Comparison of ENCODE assay signal across 17 cellular contexts in the genomic region with DNA sequence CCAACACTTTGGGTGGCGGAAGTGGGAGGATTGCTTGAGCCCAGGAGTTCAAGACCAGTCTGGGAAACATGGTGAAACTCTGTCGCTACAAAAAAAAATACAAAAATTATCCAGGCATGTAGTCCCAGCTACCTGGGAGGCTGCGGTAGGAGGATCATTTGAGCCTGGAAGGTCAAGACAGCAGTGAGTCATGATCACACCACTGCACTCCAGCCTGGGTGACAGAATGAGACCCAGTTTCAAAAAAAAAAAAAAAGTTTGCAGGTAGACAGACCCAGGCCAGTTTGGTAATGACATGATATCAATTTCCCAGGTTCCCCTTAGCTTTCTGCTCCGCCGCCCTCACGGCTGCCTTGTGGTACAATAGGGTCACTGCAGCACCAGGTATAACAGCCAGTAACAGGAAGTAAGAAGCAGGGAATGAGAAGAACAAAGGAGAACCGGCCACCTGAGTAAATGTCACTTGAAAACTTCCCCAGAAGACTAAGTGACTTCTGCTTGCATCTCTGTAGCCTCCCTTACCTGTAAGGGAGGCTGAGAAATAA.
DNase-seq lines count a peak whose midpoint lies in the region; ATAC-seq, FAIRE-seq and TF ChIP-seq lines count a peak whose summit lies in the region.
"Had no signal": no experiment of that assay in that cellular context is flagged by ENCODE, and none has a peak within 500 bp of the region (broad histone marks: within the 10 kb centered on the region; RNA-seq: fewer than 3 reads in every experiment).

No MANE protein-coding gene starts in this region.

- H3K27ac Mint-ChIP-seq in Calu3 (ENCODE audit: unreplicated experiment), result no peak overlapping the region
- no peak overlapping the region for H3K27ac Mint-ChIP-seq in memory B cell

- RAD21 ChIA-PET in GM12878 (lab: Charles Lee; ENCODE audit: unreplicated experiment), result no interaction called here

- CTCF ChIA-PET in Calu3 (lab: Charles Lee), result no interaction called here
- CTCF ChIA-PET in HEK293T (lab: Yijun Ruan, JAX), result interaction anchor here (0.7 kb wide), 1 partner anchor 62 kb away, joined by 3 read pairs; no protein-coding TSS in a partner anchor
- CTCF ChIA-PET in GM12878 (lab: Yijun Ruan, JAX), result interaction anchor here (0.6 kb wide), 1 partner anchor 1298 kb away, joined by 7 read pairs; no protein-coding TSS in a partner anchor

- no peaks in the 10 kb centered on the region for H3K9me3 ChIP-seq in GM12878 (replicated peaks; ENCODE audit: control insufficient read depth, insufficient read depth, low read length)
- H3K9me3 ChIP-seq: BLaER1 had no signal

- H3K27me3 ChIP-seq in GM12878 (replicated peaks in 1 of 2; ENCODE audit: control insufficient read depth in 2 of 2, insufficient read depth in 2 of 2, low read length in 1 of 2), result no peaks in the 10 kb centered on the region
- H3K27me3 ChIP-seq: BLaER1 had no signal

- POLR2A ChIA-PET in HEK293T (lab: Yijun Ruan, JAX) (no interaction called here), GM12878 (lab: Charles Lee) (no interaction called here)

- H3K4me1 Mint-ChIP-seq in Calu3 (ENCODE audit: low read depth, unreplicated experiment) (no peaks in the 10 kb centered on the region), memory B cell (no peaks in the 10 kb centered on the region)

- no peaks in the 10 kb centered on the region for H4K20me1 ChIP-seq in GM12878 (ENCODE audit: control insufficient read depth, insufficient read depth)
- H4K20me1 ChIP-seq: BLaER1 had no signal

- no peak overlapping the region for H3K4me3 Mint-ChIP-seq in Calu3 (ENCODE audit: low read depth, unreplicated experiment)
- no peak overlapping the region for H3K4me3 Mint-ChIP-seq in memory B cell

- H3K27me3 Mint-ChIP-seq in Calu3 (ENCODE audit: unreplicated experiment) (no peaks in the 10 kb centered on the region), memory B cell (peaks cover 5% of the 10 kb centered on the region)

- in situ Hi-C loops in GM12878 (cut with MboI), result no loop called here

- H3K4me1 ChIP-seq in GM12878 (ENCODE audit: control insufficient read depth, insufficient read depth, low read length), result no peaks in the 10 kb centered on the region
- H3K4me1 ChIP-seq: BLaER1 had no signal

- peak; percentile 25 for DNase-seq in Calu3
- peak; percentile 19 for DNase-seq in HEK293T (ENCODE audit: extremely low spot score)
- no peak for DNase-seq in GM12878 (ENCODE audit: low read depth, low spot score)
- DNase-seq in memory B cell (ENCODE audit: low spot score in 2 of 2), result no peak
- no peak for DNase-seq in NOMO-1 treated with dmso at 0.1 percent for 144 hours (lab: John Stamatoyannopoulos, UW; ENCODE audit: unreplicated experiment)
- no peak for DNase-seq in caudate nucleus (lab: John Stamatoyannopoulos, UW)
- DNase-seq: activated CD8-positive, alpha-beta memory T cell treated with anti-CD3 and anti-CD28 coated beads, Interleukin-2, amount 50 U/mL, for 48 hours; activated gamma-delta T cell; DMS 273 treated with DMSO at 0.1 percent for 48 hours; foreskin fibroblast; GM23248; Kasumi-1; NCI-H1436 treated with DMSO at 0.1 percent for 48 hours; OCI-M1 had no signal

- H3K36me3 ChIP-seq in GM12878 (ENCODE audit: control insufficient read depth in 2 of 2, insufficient read depth in 2 of 2, low read length in 1 of 2), result no peaks in the 10 kb centered on the region
- H3K36me3 ChIP-seq: BLaER1 had no signal

- SMC1A ChIA-PET in GM12878 (lab: Charles Lee; ENCODE audit: uncharacterized antibody, unreplicated experiment), result no interaction called here

- peak; percentile 34; the same call in 1 of the 3 replicates for ATAC-seq in GM12878
- peak; percentile 38 for ATAC-seq in memory B cell (ENCODE audit: low read depth)
- no peak for ATAC-seq in GM19463 (IDR thresholded peaks at IDR 0.05; ENCODE audit: unreplicated experiment)

- H2AFZ ChIP-seq in GM12878 (ENCODE audit: control insufficient read depth, low read depth, low read length), result no peak overlapping the region
- H2AFZ ChIP-seq: GM23248 had no signal

- H3K36me3 Mint-ChIP-seq in Calu3 (ENCODE audit: insufficient read depth, unreplicated experiment) (no peaks in the 10 kb centered on the region), memory B cell (no peaks in the 10 kb centered on the region)

- FAIRE-seq in GM12878 (lab: Jason Lieb, UNC), result no peak
- FAIRE-seq: endometrium had no signal

- no peaks in the 10 kb centered on the region for H3K79me2 ChIP-seq in GM12878 (ENCODE audit: control insufficient read depth, insufficient read depth, low read length)

- H3K9me3 Mint-ChIP-seq in Calu3 (ENCODE audit: low read depth, unreplicated experiment), result peaks cover 5% of the 10 kb centered on the region
- no peaks in the 10 kb centered on the region for H3K9me3 Mint-ChIP-seq in memory B cell

- BruUV-seq in Calu3 (replicated peaks; lab: Mats Ljungman, UMichigan), result no TSS peak
- BruUV-seq in GM12878 (replicated peaks; lab: Mats Ljungman, UMichigan), result no TSS peak

- H3K9ac ChIP-seq in GM12878 (ENCODE audit: control insufficient read depth, insufficient read depth, low read length), result no peak overlapping the region
- H3K9ac ChIP-seq: BLaER1, GM23248 had no signal

- TF ChIP-seq RAD21 in GM12878 (IDR thresholded peaks at IDR 0.05; ENCODE audit: insufficient read depth, low read depth, low read length), result no peak

- H3K4me3 ChIP-seq in GM12878, result no peak overlapping the region
- H3K4me3 ChIP-seq: BLaER1, GM23248 had no signal

- 54% methylated on average over 7 of the region's 7 CpGs for WGBS in GM12878 (ENCODE audit: insufficient coverage, insufficient replicate concordance, low lambda C conversion rate, missing lambda C conversion rate)

- H3K4me2 ChIP-seq in GM12878 (ENCODE audit: control insufficient read depth, insufficient read depth), result no peak overlapping the region
- H3K4me2 ChIP-seq: BLaER1 had no signal

- TF ChIP-seq CTCF in Calu3 (IDR thresholded peaks at IDR 0.05; ENCODE audit: unreplicated experiment) (peak; percentile 8), GM12878 (IDR thresholded peaks at IDR 0.05 in 2 of 3, conservative IDR thresholded peaks at IDR 0.05 in 1 of 3; ENCODE audit: control insufficient read depth in 2 of 3, extremely low read depth in 1 of 3, insufficient read depth in 1 of 3, low read depth in 3 of 3, low read length in 3 of 3) (no peak)

- intact Hi-C loops in Calu3 (cut with micrococcal nuclease; ENCODE audit: unreplicated experiment) (loop anchor here (1.0 kb wide), 1 partner anchor 25 kb away; no protein-coding TSS in a partner anchor), GM12878 (cut with micrococcal nuclease; ENCODE audit: unreplicated experiment) (no loop called here)

- TF ChIP-seq POLR2A in GM12878 (IDR thresholded peaks at IDR 0.05; ENCODE audit: low read depth, low read length), result no peak

- H3K27ac ChIP-seq in GM12878 (ENCODE audit: control insufficient read depth, insufficient read depth), result no peak overlapping the region
- no peak overlapping the region for H3K27ac ChIP-seq in caudate nucleus (ENCODE audit: low read depth, low read length)
- H3K27ac ChIP-seq: BLaER1, GM23248 had no signal

- TF ChIP-seq EP300 in GM12878 (IDR thresholded peaks at IDR 0.05; ENCODE audit: borderline replicate concordance in 1 of 2, control insufficient read depth in 1 of 2, low read depth in 2 of 2, low read length in 2 of 2), result no peak

TF ChIP-seq in HEK293T, 16 proteins besides CTCF, POLR2A, EP300 and RAD21 (continues in another document):
- no peak for TF ChIP-seq TARDBP (IDR thresholded peaks at IDR 0.05)
- no peak for TF ChIP-seq ARNT (IDR thresholded peaks at IDR 0.05)
- no peak for TF ChIP-seq HDGF (IDR thresholded peaks at IDR 0.05; ENCODE audit: borderline replicate concordance)
- TF ChIP-seq ELF4 (IDR thresholded peaks at IDR 0.05), result no peak
- TF ChIP-seq LEF1 (IDR thresholded peaks at IDR 0.05; ENCODE audit: borderline replicate concordance), result no peak
- no peak for TF ChIP-seq BHLHE40 (IDR thresholded peaks at IDR 0.05; ENCODE audit: borderline replicate concordance)
- no peak for TF ChIP-seq FOXA1 (IDR thresholded peaks at IDR 0.05)
- no peak for TF ChIP-seq CTBP1 (IDR thresholded peaks at IDR 0.05; ENCODE audit: borderline replicate concordance)
- no peak for TF ChIP-seq NFRKB (IDR thresholded peaks at IDR 0.05)
- TF ChIP-seq FOXM1 (IDR thresholded peaks at IDR 0.05; ENCODE audit: borderline replicate concordance), result no peak
- no peak for TF ChIP-seq FOXK2 (IDR thresholded peaks at IDR 0.05)
- no peak for TF ChIP-seq SUZ12 (IDR thresholded peaks at IDR 0.05)
- TF ChIP-seq L3MBTL2 (conservative IDR thresholded peaks at IDR 0.05), result no peak
- TF ChIP-seq SP1 (IDR thresholded peaks at IDR 0.05), result no peak
- no peak for TF ChIP-seq ZNF384 (IDR thresholded peaks at IDR 0.05)

TF ChIP-seq in GM12878, 131 proteins besides CTCF, POLR2A, EP300 and RAD21:
- TF ChIP-seq TARDBP (IDR thresholded peaks at IDR 0.05; ENCODE audit: borderline replicate concordance) (no peak), MTA2 (IDR thresholded peaks at IDR 0.05; ENCODE audit: low read depth) (no peak), CBX3 (IDR thresholded peaks at IDR 0.05; ENCODE audit: borderline replicate concordance, low read depth) (no peak), ZZZ3 (IDR thresholded peaks at IDR 0.05; ENCODE audit: control insufficient read depth, insufficient read length, low read depth) (no peak), RB1 (IDR thresholded peaks at IDR 0.05; ENCODE audit: borderline replicate concordance) (no peak), HDGF (IDR thresholded peaks at IDR 0.05) (no peak), NR2C1 (IDR thresholded peaks at IDR 0.05) (no peak)
- TF ChIP-seq, protein P1, sequence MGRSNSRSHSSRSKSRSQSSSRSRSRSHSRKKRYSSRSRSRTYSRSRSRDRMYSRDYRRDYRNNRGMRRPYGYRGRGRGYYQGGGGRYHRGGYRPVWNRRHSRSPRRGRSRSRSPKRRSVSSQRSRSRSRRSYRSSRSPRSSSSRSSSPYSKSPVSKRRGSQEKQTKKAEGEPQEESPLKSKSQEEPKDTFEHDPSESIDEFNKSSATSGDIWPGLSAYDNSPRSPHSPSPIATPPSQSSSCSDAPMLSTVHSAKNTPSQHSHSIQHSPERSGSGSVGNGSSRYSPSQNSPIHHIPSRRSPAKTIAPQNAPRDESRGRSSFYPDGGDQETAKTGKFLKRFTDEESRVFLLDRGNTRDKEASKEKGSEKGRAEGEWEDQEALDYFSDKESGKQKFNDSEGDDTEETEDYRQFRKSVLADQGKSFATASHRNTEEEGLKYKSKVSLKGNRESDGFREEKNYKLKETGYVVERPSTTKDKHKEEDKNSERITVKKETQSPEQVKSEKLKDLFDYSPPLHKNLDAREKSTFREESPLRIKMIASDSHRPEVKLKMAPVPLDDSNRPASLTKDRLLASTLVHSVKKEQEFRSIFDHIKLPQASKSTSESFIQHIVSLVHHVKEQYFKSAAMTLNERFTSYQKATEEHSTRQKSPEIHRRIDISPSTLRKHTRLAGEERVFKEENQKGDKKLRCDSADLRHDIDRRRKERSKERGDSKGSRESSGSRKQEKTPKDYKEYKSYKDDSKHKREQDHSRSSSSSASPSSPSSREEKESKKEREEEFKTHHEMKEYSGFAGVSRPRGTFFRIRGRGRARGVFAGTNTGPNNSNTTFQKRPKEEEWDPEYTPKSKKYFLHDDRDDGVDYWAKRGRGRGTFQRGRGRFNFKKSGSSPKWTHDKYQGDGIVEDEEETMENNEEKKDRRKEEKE (IDR thresholded peaks at IDR 0.05), result no peak

Comparison
In these comparisons a context has a peak if more than half of its experiments do, and no peak if none do; other contexts are left out.
1. DNase-seq: peak in Calu3 (single experiment) and HEK293T (single experiment); none in GM12878 (single experiment), memory B cell (0 of 2), NOMO-1 treated with dmso at 0.1 percent for 144 hours (single experiment) and caudate nucleus (0 of 61).